ENCODE assay signal across 1 cellular context in the genomic region with DNA sequence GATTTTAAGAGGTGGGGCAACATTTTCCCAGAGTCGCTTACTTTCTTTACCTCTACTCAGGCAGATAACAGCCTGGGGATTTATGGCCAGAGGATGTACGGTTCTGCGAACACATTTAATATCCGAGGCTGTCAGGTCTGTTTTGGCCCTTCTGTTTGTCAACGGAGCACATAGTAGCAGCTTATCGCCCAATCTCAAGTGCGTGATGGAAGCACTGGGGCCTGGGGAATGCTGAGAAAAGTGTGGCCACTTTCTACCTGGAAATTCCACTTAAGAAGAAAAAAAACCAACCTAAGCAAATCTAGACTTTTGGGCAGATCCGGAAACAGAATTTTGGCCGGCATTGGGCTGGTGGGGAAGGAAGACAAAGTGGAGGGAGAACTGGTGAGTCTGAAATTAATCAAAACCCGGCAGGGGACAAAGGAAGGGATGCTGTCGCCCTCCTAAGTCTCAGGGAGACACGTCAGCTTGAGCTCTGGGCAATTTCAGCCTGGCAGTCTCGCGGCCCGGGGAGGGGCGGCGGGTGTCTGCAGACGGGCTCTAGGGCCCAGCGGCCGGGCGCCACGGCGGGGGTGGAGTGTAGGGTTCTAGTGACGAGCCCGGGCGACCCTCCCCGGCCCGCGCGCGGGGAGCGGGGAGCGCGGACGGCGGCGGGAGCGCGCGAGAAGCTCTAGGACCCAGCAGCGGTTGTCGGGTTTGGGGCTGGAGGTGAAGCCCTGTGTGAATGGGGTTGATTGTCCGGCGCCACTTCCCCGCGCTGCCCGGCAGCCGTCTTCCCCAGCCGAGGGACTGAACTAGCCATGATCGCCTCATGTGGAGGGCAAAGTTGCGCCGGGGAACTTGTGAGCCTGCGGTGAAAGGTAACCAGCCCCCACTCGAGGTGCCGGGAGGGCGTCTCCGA.
TF ChIP-seq lines count a peak whose summit lies in the region.

A gene with protein sequence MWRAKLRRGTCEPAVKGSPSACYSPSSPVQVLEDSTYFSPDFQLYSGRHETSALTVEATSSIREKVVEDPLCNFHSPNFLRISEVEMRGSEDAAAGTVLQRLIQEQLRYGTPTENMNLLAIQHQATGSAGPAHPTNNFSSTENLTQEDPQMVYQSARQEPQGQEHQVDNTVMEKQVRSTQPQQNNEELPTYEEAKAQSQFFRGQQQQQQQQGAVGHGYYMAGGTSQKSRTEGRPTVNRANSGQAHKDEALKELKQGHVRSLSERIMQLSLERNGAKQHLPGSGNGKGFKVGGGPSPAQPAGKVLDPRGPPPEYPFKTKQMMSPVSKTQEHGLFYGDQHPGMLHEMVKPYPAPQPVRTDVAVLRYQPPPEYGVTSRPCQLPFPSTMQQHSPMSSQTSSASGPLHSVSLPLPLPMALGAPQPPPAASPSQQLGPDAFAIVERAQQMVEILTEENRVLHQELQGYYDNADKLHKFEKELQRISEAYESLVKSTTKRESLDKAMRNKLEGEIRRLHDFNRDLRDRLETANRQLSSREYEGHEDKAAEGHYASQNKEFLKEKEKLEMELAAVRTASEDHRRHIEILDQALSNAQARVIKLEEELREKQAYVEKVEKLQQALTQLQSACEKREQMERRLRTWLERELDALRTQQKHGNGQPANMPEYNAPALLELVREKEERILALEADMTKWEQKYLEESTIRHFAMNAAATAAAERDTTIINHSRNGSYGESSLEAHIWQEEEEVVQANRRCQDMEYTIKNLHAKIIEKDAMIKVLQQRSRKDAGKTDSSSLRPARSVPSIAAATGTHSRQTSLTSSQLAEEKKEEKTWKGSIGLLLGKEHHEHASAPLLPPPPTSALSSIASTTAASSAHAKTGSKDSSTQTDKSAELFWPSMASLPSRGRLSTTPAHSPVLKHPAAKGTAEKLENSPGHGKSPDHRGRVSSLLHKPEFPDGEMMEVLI (plus strand): TSS at position 656 of the 901 bp plus-strand sequence. CDS start 156 bp downstream, at position 812.

TF ChIP-seq in Ishikawa, 13 proteins besides CTCF, POLR2A, EP300 and RAD21 (continued from another document):
- TF ChIP-seq, protein P1, sequence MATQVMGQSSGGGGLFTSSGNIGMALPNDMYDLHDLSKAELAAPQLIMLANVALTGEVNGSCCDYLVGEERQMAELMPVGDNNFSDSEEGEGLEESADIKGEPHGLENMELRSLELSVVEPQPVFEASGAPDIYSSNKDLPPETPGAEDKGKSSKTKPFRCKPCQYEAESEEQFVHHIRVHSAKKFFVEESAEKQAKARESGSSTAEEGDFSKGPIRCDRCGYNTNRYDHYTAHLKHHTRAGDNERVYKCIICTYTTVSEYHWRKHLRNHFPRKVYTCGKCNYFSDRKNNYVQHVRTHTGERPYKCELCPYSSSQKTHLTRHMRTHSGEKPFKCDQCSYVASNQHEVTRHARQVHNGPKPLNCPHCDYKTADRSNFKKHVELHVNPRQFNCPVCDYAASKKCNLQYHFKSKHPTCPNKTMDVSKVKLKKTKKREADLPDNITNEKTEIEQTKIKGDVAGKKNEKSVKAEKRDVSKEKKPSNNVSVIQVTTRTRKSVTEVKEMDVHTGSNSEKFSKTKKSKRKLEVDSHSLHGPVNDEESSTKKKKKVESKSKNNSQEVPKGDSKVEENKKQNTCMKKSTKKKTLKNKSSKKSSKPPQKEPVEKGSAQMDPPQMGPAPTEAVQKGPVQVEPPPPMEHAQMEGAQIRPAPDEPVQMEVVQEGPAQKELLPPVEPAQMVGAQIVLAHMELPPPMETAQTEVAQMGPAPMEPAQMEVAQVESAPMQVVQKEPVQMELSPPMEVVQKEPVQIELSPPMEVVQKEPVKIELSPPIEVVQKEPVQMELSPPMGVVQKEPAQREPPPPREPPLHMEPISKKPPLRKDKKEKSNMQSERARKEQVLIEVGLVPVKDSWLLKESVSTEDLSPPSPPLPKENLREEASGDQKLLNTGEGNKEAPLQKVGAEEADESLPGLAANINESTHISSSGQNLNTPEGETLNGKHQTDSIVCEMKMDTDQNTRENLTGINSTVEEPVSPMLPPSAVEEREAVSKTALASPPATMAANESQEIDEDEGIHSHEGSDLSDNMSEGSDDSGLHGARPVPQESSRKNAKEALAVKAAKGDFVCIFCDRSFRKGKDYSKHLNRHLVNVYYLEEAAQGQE (IDR thresholded peaks at IDR 0.05; ENCODE audit: low read depth) = no peak
- TF ChIP-seq TCF12 (IDR thresholded peaks at IDR 0.05; ENCODE audit: low read depth) (peak; percentile 30; the same call in 1 of the 2 replicates), TEAD4 (IDR thresholded peaks at IDR 0.05) (peak; percentile 3; the same call in 1 of the 2 replicates)
- TF ChIP-seq, protein P2, sequence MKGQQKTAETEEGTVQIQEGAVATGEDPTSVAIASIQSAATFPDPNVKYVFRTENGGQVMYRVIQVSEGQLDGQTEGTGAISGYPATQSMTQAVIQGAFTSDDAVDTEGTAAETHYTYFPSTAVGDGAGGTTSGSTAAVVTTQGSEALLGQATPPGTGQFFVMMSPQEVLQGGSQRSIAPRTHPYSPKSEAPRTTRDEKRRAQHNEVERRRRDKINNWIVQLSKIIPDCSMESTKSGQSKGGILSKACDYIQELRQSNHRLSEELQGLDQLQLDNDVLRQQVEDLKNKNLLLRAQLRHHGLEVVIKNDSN (IDR thresholded peaks at IDR 0.05) = no peak
